In the genomic region with DNA sequence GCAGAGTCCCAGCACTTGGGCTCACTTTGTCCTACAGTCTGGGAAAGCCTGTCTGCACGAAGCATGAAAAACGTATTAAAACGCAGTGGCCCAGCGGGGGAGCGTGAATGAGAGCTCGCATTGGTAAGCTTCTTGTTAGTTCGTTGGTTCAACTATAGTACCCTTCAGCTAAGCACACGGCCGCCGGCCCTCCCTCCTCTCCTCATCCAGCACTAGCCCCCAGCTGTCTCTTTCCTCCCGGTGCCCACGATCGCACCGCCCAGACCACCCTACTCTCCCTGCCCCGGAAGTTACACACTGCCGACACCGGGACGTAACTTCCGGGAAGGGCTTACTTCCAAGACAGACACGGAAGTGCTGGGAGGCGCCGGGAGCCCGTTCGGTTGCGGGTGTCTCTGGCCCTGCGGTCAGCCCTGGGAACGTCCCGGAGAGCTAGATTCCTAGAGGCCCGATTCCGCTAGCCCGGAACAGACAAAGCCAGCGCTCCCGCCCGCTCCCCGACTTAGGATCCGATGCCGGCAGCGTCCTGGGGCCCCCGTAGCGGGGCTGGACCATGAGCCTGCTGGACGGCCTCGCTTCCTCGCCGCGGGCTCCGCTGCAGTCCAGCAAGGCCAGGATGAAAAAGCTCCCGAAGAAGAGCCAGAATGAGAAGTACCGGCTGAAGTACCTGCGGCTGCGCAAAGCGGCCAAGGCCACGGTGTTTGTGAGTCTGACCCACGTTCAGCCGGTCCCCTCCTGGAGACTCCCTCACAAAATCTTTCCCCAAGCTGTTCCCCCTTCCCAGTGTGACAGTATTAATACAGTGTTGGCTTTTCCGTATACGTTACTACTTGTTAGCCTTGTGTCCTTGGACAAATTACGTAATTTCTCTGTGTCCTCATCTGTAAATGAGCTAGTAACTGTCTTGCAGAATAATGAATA, we compare ENCODE assay signal across 1 cellular context.
TF ChIP-seq lines count a peak whose summit lies in the region.

TSS of gene TBRG1 (plus strand) at position 334 of the 921 bp plus-strand sequence. CDS start at position 554, 220 bp downstream.

TF ChIP-seq in HepG2, 621 proteins besides CTCF, POLR2A, EP300 and RAD21 (continued from another document and continues in another):
- TF ChIP-seq HNF1B (CRISPR knock-in tag; IDR thresholded peaks at IDR 0.05): peak; percentile 66; the same call in 1 of the 2 replicates
- no peak for TF ChIP-seq TRAFD1 (CRISPR knock-in tag; IDR thresholded peaks at IDR 0.05; ENCODE audit: borderline replicate concordance)
- TF ChIP-seq ZNF883 (CRISPR knock-in tag; IDR thresholded peaks at IDR 0.05; ENCODE audit: not compliant biosample characterization): peak; percentile 66
- peak; percentile 60; the same call in 1 of the 2 replicates for TF ChIP-seq ZNF143 (CRISPR knock-in tag; IDR thresholded peaks at IDR 0.05)
- TF ChIP-seq ZNF773 (CRISPR knock-in tag; IDR thresholded peaks at IDR 0.05; ENCODE audit: borderline replicate concordance): no peak
- peak; percentile 87 for TF ChIP-seq ASH2L (IDR thresholded peaks at IDR 0.05; ENCODE audit: insufficient read length, low read depth, low read length)
- TF ChIP-seq RXRB (CRISPR knock-in tag; IDR thresholded peaks at IDR 0.05; ENCODE audit: borderline replicate concordance): peak; percentile 56; the same call in 1 of the 2 replicates
- TF ChIP-seq POLR2AphosphoS5 (IDR thresholded peaks at IDR 0.05; ENCODE audit: low read depth, low read length): peak; percentile 97
- TF ChIP-seq ETV6 (CRISPR knock-in tag; conservative IDR thresholded peaks at IDR 0.05): peak; percentile 93
- no peak; the same call in 1 of the 2 replicates for TF ChIP-seq ZBTB8A (CRISPR knock-in tag; IDR thresholded peaks at IDR 0.05; ENCODE audit: borderline replicate concordance, low read depth)
- no peak for TF ChIP-seq KDM4B (CRISPR knock-in tag; IDR thresholded peaks at IDR 0.05)
- TF ChIP-seq PHF8 (CRISPR knock-in tag; IDR thresholded peaks at IDR 0.05): peak; percentile 98
- TF ChIP-seq ZBTB25 (CRISPR knock-in tag; IDR thresholded peaks at IDR 0.05): peak; percentile 83; the same call in 1 of the 2 replicates
- TF ChIP-seq FOXA1 (IDR thresholded peaks at IDR 0.05): no peak
- TF ChIP-seq FOXA1 (CRISPR knock-in tag; IDR thresholded peaks at IDR 0.05): peak; percentile 50; the same call in 1 of the 2 replicates
- TF ChIP-seq ZFP36L2 (CRISPR knock-in tag; IDR thresholded peaks at IDR 0.05): no peak
- TF ChIP-seq MEIS2 (CRISPR knock-in tag; IDR thresholded peaks at IDR 0.05): peak; percentile 57
- TF ChIP-seq REXO4 (CRISPR knock-in tag; IDR thresholded peaks at IDR 0.05; ENCODE audit: borderline replicate concordance): no peak
- TF ChIP-seq, protein P1, sequence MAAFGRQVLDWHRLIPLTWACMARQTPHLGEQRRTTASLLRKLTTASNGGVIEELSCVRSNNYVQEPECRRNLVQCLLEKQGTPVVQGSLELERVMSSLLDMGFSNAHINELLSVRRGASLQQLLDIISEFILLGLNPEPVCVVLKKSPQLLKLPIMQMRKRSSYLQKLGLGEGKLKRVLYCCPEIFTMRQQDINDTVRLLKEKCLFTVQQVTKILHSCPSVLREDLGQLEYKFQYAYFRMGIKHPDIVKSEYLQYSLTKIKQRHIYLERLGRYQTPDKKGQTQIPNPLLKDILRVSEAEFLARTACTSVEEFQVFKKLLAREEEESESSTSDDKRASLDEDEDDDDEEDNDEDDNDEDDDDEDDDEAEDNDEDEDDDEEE (CRISPR knock-in tag; IDR thresholded peaks at IDR 0.05): no peak
- TF ChIP-seq, protein P2, sequence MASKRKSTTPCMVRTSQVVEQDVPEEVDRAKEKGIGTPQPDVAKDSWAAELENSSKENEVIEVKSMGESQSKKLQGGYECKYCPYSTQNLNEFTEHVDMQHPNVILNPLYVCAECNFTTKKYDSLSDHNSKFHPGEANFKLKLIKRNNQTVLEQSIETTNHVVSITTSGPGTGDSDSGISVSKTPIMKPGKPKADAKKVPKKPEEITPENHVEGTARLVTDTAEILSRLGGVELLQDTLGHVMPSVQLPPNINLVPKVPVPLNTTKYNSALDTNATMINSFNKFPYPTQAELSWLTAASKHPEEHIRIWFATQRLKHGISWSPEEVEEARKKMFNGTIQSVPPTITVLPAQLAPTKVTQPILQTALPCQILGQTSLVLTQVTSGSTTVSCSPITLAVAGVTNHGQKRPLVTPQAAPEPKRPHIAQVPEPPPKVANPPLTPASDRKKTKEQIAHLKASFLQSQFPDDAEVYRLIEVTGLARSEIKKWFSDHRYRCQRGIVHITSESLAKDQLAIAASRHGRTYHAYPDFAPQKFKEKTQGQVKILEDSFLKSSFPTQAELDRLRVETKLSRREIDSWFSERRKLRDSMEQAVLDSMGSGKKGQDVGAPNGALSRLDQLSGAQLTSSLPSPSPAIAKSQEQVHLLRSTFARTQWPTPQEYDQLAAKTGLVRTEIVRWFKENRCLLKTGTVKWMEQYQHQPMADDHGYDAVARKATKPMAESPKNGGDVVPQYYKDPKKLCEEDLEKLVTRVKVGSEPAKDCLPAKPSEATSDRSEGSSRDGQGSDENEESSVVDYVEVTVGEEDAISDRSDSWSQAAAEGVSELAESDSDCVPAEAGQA (IDR thresholded peaks at IDR 0.05; ENCODE audit: low read depth): peak; percentile 59; the same call in 1 of the 2 replicates
- TF ChIP-seq, protein P2 (CRISPR knock-in tag; IDR thresholded peaks at IDR 0.05; ENCODE audit: borderline replicate concordance): no peak
- no peak; the same call in 1 of the 2 replicates for TF ChIP-seq ZNF460 (CRISPR knock-in tag; IDR thresholded peaks at IDR 0.05; ENCODE audit: borderline replicate concordance)
- TF ChIP-seq, protein P3, sequence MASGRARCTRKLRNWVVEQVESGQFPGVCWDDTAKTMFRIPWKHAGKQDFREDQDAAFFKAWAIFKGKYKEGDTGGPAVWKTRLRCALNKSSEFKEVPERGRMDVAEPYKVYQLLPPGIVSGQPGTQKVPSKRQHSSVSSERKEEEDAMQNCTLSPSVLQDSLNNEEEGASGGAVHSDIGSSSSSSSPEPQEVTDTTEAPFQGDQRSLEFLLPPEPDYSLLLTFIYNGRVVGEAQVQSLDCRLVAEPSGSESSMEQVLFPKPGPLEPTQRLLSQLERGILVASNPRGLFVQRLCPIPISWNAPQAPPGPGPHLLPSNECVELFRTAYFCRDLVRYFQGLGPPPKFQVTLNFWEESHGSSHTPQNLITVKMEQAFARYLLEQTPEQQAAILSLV (CRISPR knock-in tag; IDR thresholded peaks at IDR 0.05; ENCODE audit: borderline replicate concordance): peak; percentile 88; the same call in 1 of the 2 replicates
- no peak for TF ChIP-seq ZNF382 (CRISPR knock-in tag; IDR thresholded peaks at IDR 0.05; ENCODE audit: borderline replicate concordance)
- TF ChIP-seq ZNF761 (CRISPR knock-in tag; conservative IDR thresholded peaks at IDR 0.05): peak; percentile 58; the same call in 1 of the 2 replicates
- TF ChIP-seq, protein P4, sequence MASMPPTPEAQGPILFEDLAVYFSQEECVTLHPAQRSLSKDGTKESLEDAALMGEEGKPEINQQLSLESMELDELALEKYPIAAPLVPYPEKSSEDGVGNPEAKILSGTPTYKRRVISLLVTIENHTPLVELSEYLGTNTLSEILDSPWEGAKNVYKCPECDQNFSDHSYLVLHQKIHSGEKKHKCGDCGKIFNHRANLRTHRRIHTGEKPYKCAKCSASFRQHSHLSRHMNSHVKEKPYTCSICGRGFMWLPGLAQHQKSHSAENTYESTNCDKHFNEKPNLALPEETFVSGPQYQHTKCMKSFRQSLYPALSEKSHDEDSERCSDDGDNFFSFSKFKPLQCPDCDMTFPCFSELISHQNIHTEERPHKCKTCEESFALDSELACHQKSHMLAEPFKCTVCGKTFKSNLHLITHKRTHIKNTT (CRISPR knock-in tag; IDR thresholded peaks at IDR 0.05): no peak
- TF ChIP-seq, protein P5, sequence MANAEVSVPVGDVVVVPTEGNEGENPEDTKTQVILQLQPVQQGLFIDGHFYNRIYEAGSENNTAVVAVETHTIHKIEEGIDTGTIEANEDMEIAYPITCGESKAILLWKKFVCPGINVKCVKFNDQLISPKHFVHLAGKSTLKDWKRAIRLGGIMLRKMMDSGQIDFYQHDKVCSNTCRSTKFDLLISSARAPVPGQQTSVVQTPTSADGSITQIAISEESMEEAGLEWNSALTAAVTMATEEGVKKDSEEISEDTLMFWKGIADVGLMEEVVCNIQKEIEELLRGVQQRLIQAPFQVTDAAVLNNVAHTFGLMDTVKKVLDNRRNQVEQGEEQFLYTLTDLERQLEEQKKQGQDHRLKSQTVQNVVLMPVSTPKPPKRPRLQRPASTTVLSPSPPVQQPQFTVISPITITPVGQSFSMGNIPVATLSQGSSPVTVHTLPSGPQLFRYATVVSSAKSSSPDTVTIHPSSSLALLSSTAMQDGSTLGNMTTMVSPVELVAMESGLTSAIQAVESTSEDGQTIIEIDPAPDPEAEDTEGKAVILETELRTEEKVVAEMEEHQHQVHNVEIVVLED (CRISPR knock-in tag; IDR thresholded peaks at IDR 0.05; ENCODE audit: borderline replicate concordance): peak; percentile 71; the same call in 1 of the 2 replicates
- TF ChIP-seq SCMH1 (CRISPR knock-in tag; IDR thresholded peaks at IDR 0.05; ENCODE audit: borderline replicate concordance): no peak
- peak; percentile 19; the same call in 1 of the 2 replicates for TF ChIP-seq ZSCAN21 (CRISPR knock-in tag; IDR thresholded peaks at IDR 0.05; ENCODE audit: borderline replicate concordance)
- peak; percentile 44 for TF ChIP-seq U2AF1 (optimal IDR thresholded peaks at IDR 0.05; ENCODE audit: low read depth, low read length)
- no peak for TF ChIP-seq NFE2 (CRISPR knock-in tag; IDR thresholded peaks at IDR 0.05)
- peak; percentile 77; the same call in 1 of the 2 replicates for TF ChIP-seq ZFP90 (CRISPR knock-in tag; IDR thresholded peaks at IDR 0.05; ENCODE audit: borderline replicate concordance)
- no peak for TF ChIP-seq MED13 (CRISPR knock-in tag; IDR thresholded peaks at IDR 0.05)
- TF ChIP-seq IRF2 (CRISPR knock-in tag; IDR thresholded peaks at IDR 0.05): peak; percentile 89; the same call in 1 of the 2 replicates
- TF ChIP-seq NFYB (CRISPR knock-in tag; IDR thresholded peaks at IDR 0.05): no peak
- TF ChIP-seq ISX (CRISPR knock-in tag; conservative IDR thresholded peaks at IDR 0.05): no peak; the same call in 1 of the 2 replicates
- TF ChIP-seq KAT7 (CRISPR knock-in tag; IDR thresholded peaks at IDR 0.05; ENCODE audit: borderline replicate concordance): peak; percentile 62; the same call in 1 of the 2 replicates
- peak; percentile 90; the same call in 1 of the 2 replicates for TF ChIP-seq SPEN (CRISPR knock-in tag; IDR thresholded peaks at IDR 0.05; ENCODE audit: low read depth)
- TF ChIP-seq ARNTL (CRISPR knock-in tag; IDR thresholded peaks at IDR 0.05): peak; percentile 48; the same call in 1 of the 2 replicates
